In the genomic region with DNA sequence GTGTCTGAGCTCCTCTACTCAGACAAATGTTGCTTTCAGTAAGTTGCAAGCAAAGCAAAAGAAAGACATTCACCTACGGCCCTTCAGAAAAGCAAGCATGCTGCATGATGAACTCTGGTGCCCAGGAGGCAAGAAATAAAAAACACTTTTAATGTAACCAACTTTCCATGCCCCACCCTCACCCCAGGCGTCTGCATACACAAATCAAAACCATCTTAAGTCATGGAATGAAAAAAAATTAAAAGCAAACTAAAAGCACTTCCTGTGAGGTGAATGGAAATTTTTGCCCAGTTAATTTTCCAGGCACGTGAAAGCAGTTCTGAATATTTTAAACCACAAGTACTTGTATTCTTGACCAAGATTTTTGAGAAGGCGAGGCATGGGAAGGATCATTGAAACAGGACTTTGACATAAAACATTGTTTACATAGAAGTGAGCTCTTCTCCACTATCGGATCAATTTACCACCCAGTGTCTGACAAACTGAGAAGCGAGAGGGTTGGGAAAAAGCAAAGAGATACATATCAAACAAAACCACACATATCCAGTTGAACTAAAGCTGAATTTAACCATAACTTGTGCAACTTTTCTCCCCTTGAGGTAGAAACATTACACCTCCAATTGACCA, we compare ENCODE assay signal across 12 cellular contexts.
DNase-seq lines count a peak whose midpoint lies in the region; ATAC-seq and TF ChIP-seq lines count a peak whose summit lies in the region.
"Had no signal": no experiment of that assay in that cellular context is flagged by ENCODE, and none has a peak within 500 bp of the region (broad histone marks: within the 10 kb centered on the region; RNA-seq: fewer than 3 reads in every experiment).

No MANE protein-coding gene starts in this region.

- peak overlapping the region; percentile 6 for H3K4me2 ChIP-seq in parathyroid adenoma (ENCODE audit: low read length)

- H3K4me3 ChIP-seq in parathyroid adenoma (ENCODE audit: low read depth, low read length): no peak overlapping the region

- no peaks in the 10 kb centered on the region for H3K36me3 ChIP-seq in parathyroid adenoma (ENCODE audit: control insufficient read depth, insufficient read depth, low read length)

- H3K9ac ChIP-seq in parathyroid adenoma: no peak overlapping the region

- TF ChIP-seq CTCF in parathyroid adenoma (IDR thresholded peaks at IDR 0.05): no peak

- H3K79me2 ChIP-seq in parathyroid adenoma: no peaks in the 10 kb centered on the region

- no peaks in the 10 kb centered on the region for H3K4me1 ChIP-seq in parathyroid adenoma

- H2AFZ ChIP-seq in parathyroid adenoma: peak overlapping the region; percentile 9

- ATAC-seq in HG02840 (IDR thresholded peaks at IDR 0.05; ENCODE audit: low FRiP score, unreplicated experiment) (no peak), HG03442 (IDR thresholded peaks at IDR 0.05; ENCODE audit: unreplicated experiment) (no peak)

- H3K27ac ChIP-seq in parathyroid adenoma: no peak overlapping the region

- peak; percentile 64 for DNase-seq in activated naive CD4-positive, alpha-beta T cell treated with Interleukin-2 at 50 U/mL for 16 hours
- no peak for DNase-seq in activated naive CD4-positive, alpha-beta T cell (lab: John Stamatoyannopoulos, UW)
- DNase-seq in activated naive CD4-positive, alpha-beta T cell treated with anti-CD3 and anti-CD28 coated beads, Interleukin-2, amount 50 U/mL, for 16 hours: peak; percentile 64
- DNase-seq in NCI-H1436 treated with DMSO at 0.1 percent for 48 hours (lab: John Stamatoyannopoulos, UW) (no peak), NCI-H2171 (lab: John Stamatoyannopoulos, UW) (no peak)
- DNase-seq: ACHN; effector CD8-positive, alpha-beta T cell; IMR-90; NCI-H2029 treated with DMSO at 0.1 percent for 48 hours had no signal

- H3K9me3 ChIP-seq in parathyroid adenoma (ENCODE audit: control insufficient read depth, low read length): no peaks in the 10 kb centered on the region

- no peaks in the 10 kb centered on the region for H3K27me3 ChIP-seq in parathyroid adenoma (ENCODE audit: control insufficient read depth, insufficient read depth, low read length)

Comparison
In these comparisons a context has a peak if more than half of its experiments do, and no peak if none do; other contexts are left out.
1. DNase-seq: peak in activated naive CD4-positive, alpha-beta T cell treated with Interleukin-2 at 50 U/mL for 16 hours (single experiment) and activated naive CD4-positive, alpha-beta T cell treated with anti-CD3 and anti-CD28 coated beads, Interleukin-2, amount 50 U/mL, for 16 hours (single experiment); none in activated naive CD4-positive, alpha-beta T cell (0 of 4), NCI-H1436 treated with DMSO at 0.1 percent for 48 hours (single experiment) and NCI-H2171 (single experiment).